Comparison of ENCODE assay signal across 8 cellular contexts in the genomic region with DNA sequence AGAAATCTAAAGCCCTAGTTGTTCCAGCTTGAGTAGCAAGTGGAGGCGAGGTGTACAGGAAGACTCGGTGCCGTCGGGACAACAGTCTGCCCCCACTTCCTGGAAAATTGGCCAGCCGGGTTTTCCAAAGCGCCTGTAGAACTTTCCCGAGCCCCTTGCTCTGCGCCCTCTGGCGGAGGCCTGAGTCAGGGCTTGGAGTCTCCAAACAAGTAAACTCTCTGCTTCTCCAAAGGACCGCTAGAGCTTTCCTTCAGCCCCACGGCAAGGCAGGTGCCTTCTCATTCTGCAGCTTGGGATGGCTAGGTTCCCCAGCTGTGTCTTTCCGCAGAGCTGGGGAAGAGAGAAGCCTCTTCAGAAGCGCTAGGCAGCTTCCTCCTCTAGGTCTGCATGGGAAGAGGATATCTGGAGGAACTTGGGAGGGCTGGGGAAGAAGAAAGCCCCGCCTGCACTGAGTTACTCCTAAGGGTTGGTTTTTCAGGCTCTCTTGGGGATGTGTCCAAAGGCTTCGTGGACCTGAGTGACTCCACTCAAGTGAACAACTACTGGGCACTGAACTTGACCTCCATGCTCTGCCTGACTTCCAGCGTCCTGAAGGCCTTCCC. TPM values are rescaled to one million over a fixed set of nuclear protein-coding genes. Genes with fewer than 3 reads are reported as not detected.
A peak's percentile ranks its signal among the peaks of the same experiment; 100 is the strongest.
DNase-seq lines count a peak whose midpoint lies in the region; ATAC-seq and TF ChIP-seq lines count a peak whose summit lies in the region.

No MANE protein-coding gene starts in this region.

- H3K36me3 Mint-ChIP-seq in activated B cell treated with CpG ODN at 0.5 μM for 24 hours (ENCODE audit: low read depth): no peaks in the 10 kb centered on the region

- peak overlapping the region; percentile 95 for H3K27ac ChIP-seq in layer of hippocampus (ENCODE audit: low read depth, low read length)

- no peak overlapping the region for H3K27ac Mint-ChIP-seq in activated B cell treated with CpG ODN at 0.5 μM for 24 hours

- DNase-seq in ACHN (peak; percentile 94), NCI-H2196 treated with DMSO at 0.1 percent for 48 hours (lab: John Stamatoyannopoulos, UW; ENCODE audit: unreplicated experiment) (peak; percentile 25), activated B cell treated with CpG ODN at 0.5 μM for 24 hours (peak; percentile 46), dedifferentiated amniotic fluid mesenchymal stem cell (ENCODE audit: extremely low spot score) (peak; percentile 91)
- DNase-seq in stimulated activated CD4-positive, alpha-beta T cell treated with anti-CD3 and anti-CD28 coated beads, Interleukin-15, amount 100 ng/mL, for 24 hours: peak; percentile 80

- intact Hi-C loops in activated B cell treated with CpG ODN at 0.5 μM for 24 hours (cut with micrococcal nuclease): loop anchor here (1.0 to 5.0 kb wide), 2 partner anchors 117 to 404 kb away; partner anchors contain the start of gene EGR4

- H3K27me3 ChIP-seq in layer of hippocampus (ENCODE audit: control insufficient read depth, insufficient read depth, low read length): no peaks in the 10 kb centered on the region

- in situ Hi-C loops in ACHN (cut with HindIII; ENCODE audit: low pct_ligation_motif_present, low pct_unique_long_range_greater_than_20kb, low sequenced_read_pairs): no loop called here

- CTCF ChIA-PET in activated B cell treated with CpG ODN at 0.5 μM for 24 hours (lab: Charles Lee): interaction anchor here (1.0 to 1.9 kb wide), 6 partner anchors 9 to 289 kb away, joined by 3 to 9 read pairs (median 8); no protein-coding TSS in a partner anchor

- POLR2A ChIA-PET in activated B cell treated with CpG ODN at 0.5 μM for 24 hours (lab: Charles Lee): no interaction called here

- ATAC-seq in GM18858 (IDR thresholded peaks at IDR 0.05; ENCODE audit: unreplicated experiment): peak; percentile 25
- peak; percentile 18 for ATAC-seq in HG03139 (IDR thresholded peaks at IDR 0.05; ENCODE audit: unreplicated experiment)
- peak; percentile 32 for ATAC-seq in activated B cell treated with CpG ODN at 0.5 μM for 24 hours (ENCODE audit: low read depth)

- no peaks in the 10 kb centered on the region for H3K9me3 Mint-ChIP-seq in activated B cell treated with CpG ODN at 0.5 μM for 24 hours

- H3K27me3 Mint-ChIP-seq in activated B cell treated with CpG ODN at 0.5 μM for 24 hours: peaks cover 61% of the 10 kb centered on the region

- H3K4me3 Mint-ChIP-seq in activated B cell treated with CpG ODN at 0.5 μM for 24 hours: peak overlapping the region; percentile 79

- H3K4me1 Mint-ChIP-seq in activated B cell treated with CpG ODN at 0.5 μM for 24 hours: peaks cover 13% of the 10 kb centered on the region

- TF ChIP-seq CTCF in activated B cell treated with CpG ODN at 0.5 μM for 24 hours (IDR thresholded peaks at IDR 0.05): peak; percentile 46

RNA-seq across cellular contexts. Expression of gene SPR, which starts 0.7 kb away (rescaled TPM):
- total RNA-seq in activated B cell treated with CpG ODN at 0.5 μM for 24 hours: 0.29 and 0.31 TPM in 2 replicates

RNA-seq across cellular contexts. Expression of gene EMX1, which starts 29.4 kb away (rescaled TPM):
- total RNA-seq in activated B cell treated with CpG ODN at 0.5 μM for 24 hours: 0.22 TPM in 1 of 2 replicates, not detected in the other

Comparison
In these comparisons a context has a peak if more than half of its experiments do, and no peak if none do; other contexts are left out.
1. Peak in every context shown above with its lines: DNase-seq, ATAC-seq and H3K27ac ChIP-seq.
2. DNase-seq: peak in every context shown above with its lines; median percentile 94 in ACHN; 91 in dedifferentiated amniotic fluid mesenchymal stem cell; 80 in stimulated activated CD4-positive, alpha-beta T cell treated with anti-CD3 and anti-CD28 coated beads, Interleukin-15, amount 100 ng/mL, for 24 hours; 46 in activated B cell treated with CpG ODN at 0.5 μM for 24 hours; 25 in NCI-H2196 treated with DMSO at 0.1 percent for 48 hours.